Comparison of ENCODE assay signal across 1 cellular context in the genomic region with DNA sequence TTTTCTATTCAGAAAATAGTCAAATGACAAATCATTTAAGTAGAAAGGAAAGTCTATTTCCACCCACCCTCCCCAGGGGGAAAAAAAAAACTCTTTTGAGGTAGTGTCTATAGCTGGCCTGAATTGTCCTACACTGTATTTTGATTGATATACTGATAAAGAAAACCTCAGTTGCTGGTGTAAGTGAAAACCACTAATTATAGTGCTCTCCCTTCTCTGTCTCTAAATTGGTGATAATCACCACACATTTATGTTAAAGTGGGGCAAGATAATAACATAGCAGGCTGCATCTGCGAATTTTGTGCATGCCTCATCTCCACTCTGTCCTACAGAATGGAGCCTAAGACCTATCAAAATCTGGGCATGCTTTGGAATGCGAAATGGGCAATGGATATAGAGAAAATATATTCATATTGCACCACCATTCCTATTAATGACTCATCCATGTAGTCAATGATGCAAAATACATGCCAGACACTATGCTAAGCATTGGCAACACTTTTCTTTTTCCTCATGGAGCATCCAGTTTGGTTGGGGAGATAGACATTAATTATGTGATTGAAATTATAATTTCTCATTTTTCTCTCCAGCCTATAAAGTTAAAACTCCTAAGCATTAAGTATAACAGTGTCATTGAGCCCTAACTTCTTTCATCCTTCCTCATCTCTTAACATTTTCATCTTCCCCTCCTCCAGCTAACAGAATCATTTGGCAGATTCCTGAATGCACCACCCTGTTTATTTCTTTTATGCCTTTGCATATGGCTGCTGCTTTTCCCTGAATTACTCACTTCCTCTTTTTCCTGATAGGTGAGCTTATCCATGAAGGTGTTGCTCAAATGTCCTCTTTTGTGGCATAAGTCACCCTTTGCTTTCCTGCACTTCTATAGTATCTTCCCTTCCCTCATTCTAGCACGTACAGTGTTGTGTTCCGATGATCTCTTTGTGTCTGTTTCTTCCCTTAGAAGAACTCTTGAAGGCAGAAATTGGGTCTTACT.
A peak's percentile ranks its signal among the peaks of the same experiment; 100 is the strongest.
TF ChIP-seq lines count a peak whose summit lies in the region.

No MANE protein-coding gene starts in this region.

TF ChIP-seq in HEK293, 187 proteins besides CTCF, POLR2A, EP300 and RAD21:
- TF ChIP-seq, protein P1, sequence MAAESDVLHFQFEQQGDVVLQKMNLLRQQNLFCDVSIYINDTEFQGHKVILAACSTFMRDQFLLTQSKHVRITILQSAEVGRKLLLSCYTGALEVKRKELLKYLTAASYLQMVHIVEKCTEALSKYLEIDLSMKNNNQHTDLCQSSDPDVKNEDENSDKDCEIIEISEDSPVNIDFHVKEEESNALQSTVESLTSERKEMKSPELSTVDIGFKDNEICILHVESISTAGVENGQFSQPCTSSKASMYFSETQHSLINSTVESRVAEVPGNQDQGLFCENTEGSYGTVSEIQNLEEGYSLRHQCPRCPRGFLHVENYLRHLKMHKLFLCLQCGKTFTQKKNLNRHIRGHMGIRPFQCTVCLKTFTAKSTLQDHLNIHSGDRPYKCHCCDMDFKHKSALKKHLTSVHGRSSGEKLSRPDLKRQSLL (tag by site-specific recombination; IDR thresholded peaks at IDR 0.05) = no peak
- no peak for TF ChIP-seq REPIN1 (tag by site-specific recombination; IDR thresholded peaks at IDR 0.05; ENCODE audit: low read depth)
- TF ChIP-seq ZNF292 (tag by site-specific recombination; IDR thresholded peaks at IDR 0.05; ENCODE audit: borderline replicate concordance, low read depth) = no peak
- peak; percentile 98 for TF ChIP-seq SP7 (tag by site-specific recombination; IDR thresholded peaks at IDR 0.05)
